ENCODE assay signal across 6 cellular contexts in the genomic region with DNA sequence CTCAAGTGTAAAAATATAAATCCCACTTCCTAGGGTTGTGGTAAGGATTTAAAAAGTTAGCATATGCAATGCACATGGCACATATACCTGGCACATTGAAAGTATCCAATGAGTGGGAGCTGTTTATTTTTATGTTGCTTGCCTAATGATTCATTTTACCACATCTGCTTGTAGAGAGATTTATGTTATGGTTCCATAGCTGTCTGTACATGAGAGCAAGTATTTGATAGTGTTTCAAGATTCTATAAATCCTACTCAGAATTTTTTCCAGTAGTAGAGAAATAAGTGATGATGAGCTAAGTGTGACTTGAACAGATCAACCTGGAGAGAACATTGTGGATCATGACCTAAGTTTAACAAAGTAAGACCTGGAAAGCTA.
"Had no signal": no experiment of that assay in that cellular context is flagged by ENCODE, and none has a peak within 500 bp of the region (broad histone marks: within the 10 kb centered on the region; RNA-seq: fewer than 3 reads in every experiment).

No MANE protein-coding gene starts in this region.

- H3K9me3 ChIP-seq: HAP-1 had no signal

- H3K27me3 Mint-ChIP-seq: IgD-negative memory B cell had no signal

- H3K4me3 ChIP-seq: HAP-1 had no signal

- DNase-seq: GOT3, H7 had no signal

- H3K4me1 Mint-ChIP-seq: IgD-negative memory B cell had no signal

- H3K4me3 Mint-ChIP-seq: IgD-negative memory B cell had no signal

- ATAC-seq: HepG2 had no signal

- H3K36me3 ChIP-seq: HAP-1 had no signal

- H3K27ac ChIP-seq: HL-60 had no signal

- H3K27ac Mint-ChIP-seq: IgD-negative memory B cell had no signal

- H3K36me3 Mint-ChIP-seq: IgD-negative memory B cell had no signal
